In the genomic region with DNA sequence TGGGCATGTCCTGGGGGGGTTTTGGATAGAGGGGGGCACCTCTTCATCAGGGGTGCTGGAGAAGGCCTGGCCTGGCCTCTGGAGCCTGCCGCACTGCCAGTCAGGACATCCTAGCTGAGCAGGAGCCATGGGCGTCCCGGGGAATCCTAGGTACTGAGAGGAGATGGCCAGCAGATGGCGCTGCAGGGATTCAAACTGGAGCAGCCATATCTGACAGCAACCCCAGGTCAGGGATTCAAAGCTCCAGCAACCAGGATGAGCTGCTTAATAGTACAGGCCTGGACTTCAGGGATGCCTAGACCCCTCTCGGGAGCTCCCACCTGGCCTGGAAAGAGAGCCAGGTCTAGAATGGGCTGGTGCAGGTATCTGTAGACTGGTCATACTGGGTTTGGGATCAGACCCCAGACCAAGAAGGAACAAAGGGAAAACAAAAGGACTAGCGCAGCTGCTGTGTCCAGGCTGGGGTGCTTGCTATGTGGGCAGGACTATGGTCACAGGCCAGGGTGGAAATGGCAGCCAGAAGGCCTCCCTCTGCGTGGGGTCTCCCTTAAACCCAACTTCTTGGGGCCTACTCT, we compare ENCODE assay signal across 1 cellular context.
A peak's percentile ranks its signal among the peaks of the same experiment; 100 is the strongest.
TF ChIP-seq lines count a peak whose summit lies in the region.

No MANE protein-coding gene starts in this region.

TF ChIP-seq in HepG2, 621 proteins besides CTCF, POLR2A, EP300 and RAD21 (continued from another document and continues in another):
- TF ChIP-seq GPBP1L1 (CRISPR knock-in tag; IDR thresholded peaks at IDR 0.05) (no peak), BORCS8-MEF2B (CRISPR knock-in tag; IDR thresholded peaks at IDR 0.05) (0 out of 2 replicates have a peak, but pooled peaks have one; percentile 27), NCOA1 (CRISPR knock-in tag; IDR thresholded peaks at IDR 0.05) (no peak), ZNF572 (CRISPR knock-in tag; IDR thresholded peaks at IDR 0.05) (peak; percentile 27; the same call in 1 of the 2 replicates), KDM2A (CRISPR knock-in tag; IDR thresholded peaks at IDR 0.05; ENCODE audit: borderline replicate concordance, low read depth) (peak; percentile 45; the same call in 1 of the 2 replicates), ARHGAP35 (CRISPR knock-in tag; IDR thresholded peaks at IDR 0.05; ENCODE audit: borderline replicate concordance) (no peak), MYPOP (CRISPR knock-in tag; IDR thresholded peaks at IDR 0.05) (no peak), ZNF687 (CRISPR knock-in tag; IDR thresholded peaks at IDR 0.05) (peak; percentile 26; the same call in 1 of the 2 replicates), SMC3 (IDR thresholded peaks at IDR 0.05; ENCODE audit: low read length) (peak; percentile 70; the same call in 1 of the 2 replicates), TRIM22 (IDR thresholded peaks at IDR 0.05) (no peak), ZNF232 (CRISPR knock-in tag; IDR thresholded peaks at IDR 0.05; ENCODE audit: borderline replicate concordance) (no peak), ZNF570 (CRISPR knock-in tag; IDR thresholded peaks at IDR 0.05; ENCODE audit: borderline replicate concordance) (no peak), ZNF451 (CRISPR knock-in tag; IDR thresholded peaks at IDR 0.05) (no peak), ZNF782 (CRISPR knock-in tag; IDR thresholded peaks at IDR 0.05; ENCODE audit: borderline replicate concordance) (no peak), GABPB1 (CRISPR knock-in tag; IDR thresholded peaks at IDR 0.05) (no peak), SALL1 (CRISPR knock-in tag; IDR thresholded peaks at IDR 0.05) (0 out of 2 replicates have a peak, but pooled peaks have one; percentile 24), IRX3 (CRISPR knock-in tag; IDR thresholded peaks at IDR 0.05; ENCODE audit: borderline replicate concordance, low read depth) (no peak), BCL6 (CRISPR knock-in tag; IDR thresholded peaks at IDR 0.05) (no peak), SRY (CRISPR knock-in tag; IDR thresholded peaks at IDR 0.05) (peak; percentile 32; the same call in 1 of the 2 replicates), ZNF550 (CRISPR knock-in tag; IDR thresholded peaks at IDR 0.05; ENCODE audit: borderline replicate concordance) (peak; percentile 36; the same call in 1 of the 2 replicates), MIER2 (CRISPR knock-in tag; IDR thresholded peaks at IDR 0.05) (0 out of 2 replicates have a peak, but pooled peaks have one; percentile 57), YY1 (IDR thresholded peaks at IDR 0.05; ENCODE audit: insufficient read depth, insufficient replicate concordance, low read depth, low read length) (peak; percentile 72), KDM3A (CRISPR knock-in tag; IDR thresholded peaks at IDR 0.05; ENCODE audit: low read depth) (no peak), ZNF883 (CRISPR knock-in tag; IDR thresholded peaks at IDR 0.05; ENCODE audit: not compliant biosample characterization) (peak; percentile 29), FOXK1 (CRISPR knock-in tag; IDR thresholded peaks at IDR 0.05; ENCODE audit: borderline replicate concordance, low read depth) (peak; percentile 9; the same call in 1 of the 2 replicates)
- TF ChIP-seq, protein P1, sequence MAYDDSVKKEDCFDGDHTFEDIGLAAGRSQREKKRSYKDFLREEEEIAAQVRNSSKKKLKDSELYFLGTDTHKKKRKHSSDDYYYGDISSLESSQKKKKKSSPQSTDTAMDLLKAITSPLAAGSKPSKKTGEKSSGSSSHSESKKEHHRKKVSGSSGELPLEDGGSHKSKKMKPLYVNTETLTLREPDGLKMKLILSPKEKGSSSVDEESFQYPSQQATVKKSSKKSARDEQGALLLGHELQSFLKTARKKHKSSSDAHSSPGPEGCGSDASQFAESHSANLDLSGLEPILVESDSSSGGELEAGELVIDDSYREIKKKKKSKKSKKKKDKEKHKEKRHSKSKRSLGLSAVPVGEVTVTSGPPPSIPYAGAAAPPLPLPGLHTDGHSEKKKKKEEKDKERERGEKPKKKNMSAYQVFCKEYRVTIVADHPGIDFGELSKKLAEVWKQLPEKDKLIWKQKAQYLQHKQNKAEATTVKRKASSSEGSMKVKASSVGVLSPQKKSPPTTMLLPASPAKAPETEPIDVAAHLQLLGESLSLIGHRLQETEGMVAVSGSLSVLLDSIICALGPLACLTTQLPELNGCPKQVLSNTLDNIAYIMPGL (CRISPR knock-in tag; IDR thresholded peaks at IDR 0.05; ENCODE audit: borderline replicate concordance in 1 of 2, low read depth in 1 of 2), result no peak
- TF ChIP-seq, protein P2, sequence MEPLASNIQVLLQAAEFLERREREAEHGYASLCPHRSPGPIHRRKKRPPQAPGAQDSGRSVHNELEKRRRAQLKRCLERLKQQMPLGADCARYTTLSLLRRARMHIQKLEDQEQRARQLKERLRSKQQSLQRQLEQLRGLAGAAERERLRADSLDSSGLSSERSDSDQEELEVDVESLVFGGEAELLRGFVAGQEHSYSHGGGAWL (CRISPR knock-in tag; IDR thresholded peaks at IDR 0.05), result no peak
- TF ChIP-seq, protein P3, sequence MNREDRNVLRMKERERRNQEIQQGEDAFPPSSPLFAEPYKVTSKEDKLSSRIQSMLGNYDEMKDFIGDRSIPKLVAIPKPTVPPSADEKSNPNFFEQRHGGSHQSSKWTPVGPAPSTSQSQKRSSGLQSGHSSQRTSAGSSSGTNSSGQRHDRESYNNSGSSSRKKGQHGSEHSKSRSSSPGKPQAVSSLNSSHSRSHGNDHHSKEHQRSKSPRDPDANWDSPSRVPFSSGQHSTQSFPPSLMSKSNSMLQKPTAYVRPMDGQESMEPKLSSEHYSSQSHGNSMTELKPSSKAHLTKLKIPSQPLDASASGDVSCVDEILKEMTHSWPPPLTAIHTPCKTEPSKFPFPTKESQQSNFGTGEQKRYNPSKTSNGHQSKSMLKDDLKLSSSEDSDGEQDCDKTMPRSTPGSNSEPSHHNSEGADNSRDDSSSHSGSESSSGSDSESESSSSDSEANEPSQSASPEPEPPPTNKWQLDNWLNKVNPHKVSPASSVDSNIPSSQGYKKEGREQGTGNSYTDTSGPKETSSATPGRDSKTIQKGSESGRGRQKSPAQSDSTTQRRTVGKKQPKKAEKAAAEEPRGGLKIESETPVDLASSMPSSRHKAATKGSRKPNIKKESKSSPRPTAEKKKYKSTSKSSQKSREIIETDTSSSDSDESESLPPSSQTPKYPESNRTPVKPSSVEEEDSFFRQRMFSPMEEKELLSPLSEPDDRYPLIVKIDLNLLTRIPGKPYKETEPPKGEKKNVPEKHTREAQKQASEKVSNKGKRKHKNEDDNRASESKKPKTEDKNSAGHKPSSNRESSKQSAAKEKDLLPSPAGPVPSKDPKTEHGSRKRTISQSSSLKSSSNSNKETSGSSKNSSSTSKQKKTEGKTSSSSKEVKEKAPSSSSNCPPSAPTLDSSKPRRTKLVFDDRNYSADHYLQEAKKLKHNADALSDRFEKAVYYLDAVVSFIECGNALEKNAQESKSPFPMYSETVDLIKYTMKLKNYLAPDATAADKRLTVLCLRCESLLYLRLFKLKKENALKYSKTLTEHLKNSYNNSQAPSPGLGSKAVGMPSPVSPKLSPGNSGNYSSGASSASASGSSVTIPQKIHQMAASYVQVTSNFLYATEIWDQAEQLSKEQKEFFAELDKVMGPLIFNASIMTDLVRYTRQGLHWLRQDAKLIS (CRISPR knock-in tag; IDR thresholded peaks at IDR 0.05), result no peak
